Comparison of ENCODE assay signal across 8 cellular contexts in the genomic region with DNA sequence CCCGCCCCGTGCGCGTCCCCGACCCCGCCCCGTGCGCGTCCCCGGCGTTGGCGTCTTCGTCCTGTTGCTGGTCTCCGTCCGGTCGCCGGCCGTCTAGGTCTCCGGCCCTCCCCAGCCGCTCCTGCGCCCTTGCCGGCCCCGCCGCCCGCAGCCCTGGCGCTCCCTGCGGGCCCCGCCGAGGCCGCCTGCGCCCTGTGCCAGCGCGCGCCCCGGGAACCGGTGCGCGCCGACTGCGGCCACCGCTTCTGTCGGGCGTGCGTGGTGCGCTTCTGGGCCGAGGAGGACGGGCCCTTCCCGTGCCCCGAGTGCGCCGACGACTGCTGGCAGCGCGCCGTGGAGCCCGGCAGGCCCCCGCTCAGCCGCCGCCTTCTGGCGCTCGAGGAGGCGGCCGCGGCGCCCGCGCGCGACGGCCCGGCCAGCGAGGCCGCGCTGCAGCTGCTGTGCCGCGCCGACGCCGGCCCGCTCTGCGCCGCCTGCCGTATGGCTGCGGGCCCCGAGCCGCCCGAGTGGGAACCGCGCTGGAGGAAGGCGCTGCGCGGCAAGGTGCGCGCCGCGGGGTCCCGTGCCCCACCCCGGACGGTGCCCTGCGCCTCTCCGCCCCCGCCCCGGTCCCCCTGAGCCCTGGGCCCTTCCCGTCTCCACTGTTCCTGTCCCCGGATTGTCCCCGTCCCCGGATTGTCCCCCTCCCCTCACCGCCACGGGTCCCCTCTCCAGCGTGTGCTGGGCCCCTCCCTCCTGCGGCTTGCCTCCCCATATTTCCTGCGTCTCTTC. TPM values are rescaled to one million over a fixed set of nuclear protein-coding genes. Genes with fewer than 3 reads are reported as not detected.
DNase-seq lines count a peak whose midpoint lies in the region; ATAC-seq lines count a peak whose summit lies in the region.

A gene (plus strand): TSS at position 47 of the 771 bp plus-strand sequence.

- H3K27ac ChIP-seq in CD8-positive, alpha-beta memory T cell (ENCODE audit: low read depth, low read length), result peak within 1 kb of the TSS; percentile 100
- peak within 1 kb of the TSS; percentile 100 for H3K27ac ChIP-seq in duodenal mucosa (ENCODE audit: low read depth, low read length)

- H3K9me3 Mint-ChIP-seq in CD8-positive, alpha-beta memory T cell, result no peaks in the 10 kb centered on the region
- no peaks in the 10 kb centered on the region for H3K9me3 Mint-ChIP-seq in memory B cell

- POLR2A ChIA-PET in CD8-positive, alpha-beta memory T cell (lab: Charles Lee), result interaction anchor here (0.8 to 2.6 kb wide), 6 partner anchors 9 to 81 kb away, joined by 3 to 54 read pairs (median 14); a partner anchor contains a TSS

- ATAC-seq in GM19452 (IDR thresholded peaks at IDR 0.05; ENCODE audit: unreplicated experiment) (peak; percentile 67), HG03521 (IDR thresholded peaks at IDR 0.05; ENCODE audit: unreplicated experiment) (peak; percentile 60), memory B cell (ENCODE audit: low read depth) (peak; percentile 66)

- peak within 1 kb of the TSS; percentile 99 for H3K4me3 ChIP-seq in CD8-positive, alpha-beta memory T cell (ENCODE audit: low read length)
- H3K4me3 ChIP-seq in duodenal mucosa (ENCODE audit: low read depth in 1 of 2, low read length in 2 of 2), result peak within 1 kb of the TSS; percentile 99

- H3K4me3 Mint-ChIP-seq in CD8-positive, alpha-beta memory T cell, result peak within 1 kb of the TSS; percentile 95 to 99 (median 98)
- peak within 1 kb of the TSS; percentile 99 for H3K4me3 Mint-ChIP-seq in memory B cell

- H3K27me3 Mint-ChIP-seq in CD8-positive, alpha-beta memory T cell, result peaks cover 0 to 3% of the 10 kb centered on the region in 2 donors
- H3K27me3 Mint-ChIP-seq in memory B cell, result no peaks in the 10 kb centered on the region

- DNase-seq in CD8-positive, alpha-beta memory T cell, result peak in 4 of 5 donors; percentile 70 to 86 (median 75)
- peak; percentile 57 for DNase-seq in UCSD-AML1 (lab: John Stamatoyannopoulos, UW; ENCODE audit: unreplicated experiment)
- DNase-seq in memory B cell (ENCODE audit: low spot score in 2 of 2), result no peak
- peak; percentile 68 to 74 for DNase-seq in stimulated activated CD8-positive, alpha-beta memory T cell treated with anti-CD3 and anti-CD28 coated beads, Interleukin-2, amount 100 ng/mL, for 1 hour (ENCODE audit: low read depth in 2 of 2)
- no peak for DNase-seq in SHP77 (lab: John Stamatoyannopoulos, UW)

- H3K9me3 ChIP-seq in CD8-positive, alpha-beta memory T cell (ENCODE audit: low read length), result no peaks in the 10 kb centered on the region
- H3K9me3 ChIP-seq in duodenal mucosa (ENCODE audit: control insufficient read depth in 1 of 2, low read length in 2 of 2), result no peaks in the 10 kb centered on the region

- peaks cover 33 to 53% (median 34%) of the 10 kb centered on the region in 3 donors for H3K4me1 Mint-ChIP-seq in CD8-positive, alpha-beta memory T cell
- H3K4me1 Mint-ChIP-seq in memory B cell, result peaks cover 19% of the 10 kb centered on the region

- H3K36me3 ChIP-seq in CD8-positive, alpha-beta memory T cell (ENCODE audit: insufficient read depth, low read length), result peaks cover 13% of the 10 kb centered on the region
- H3K36me3 ChIP-seq in duodenal mucosa (ENCODE audit: control insufficient read depth in 1 of 2, insufficient read depth in 2 of 2, low read length in 2 of 2), result peaks cover 5 to 20% of the 10 kb centered on the region in 2 donors

- H3K36me3 Mint-ChIP-seq in CD8-positive, alpha-beta memory T cell, result peaks cover 0 to 43% (median 5%) of the 10 kb centered on the region in 3 donors
- peaks cover 16% of the 10 kb centered on the region for H3K36me3 Mint-ChIP-seq in memory B cell

- H3K9ac ChIP-seq in duodenal mucosa (ENCODE audit: low read depth in 1 of 2, low read length in 2 of 2), result peak within 1 kb of the TSS; percentile 92 to 97

- H3K4me1 ChIP-seq in CD8-positive, alpha-beta memory T cell (ENCODE audit: insufficient read depth, low read length), result peaks cover 24% of the 10 kb centered on the region
- peaks cover 14% of the 10 kb centered on the region in 2 donors for H3K4me1 ChIP-seq in duodenal mucosa (ENCODE audit: control insufficient read depth in 1 of 2, insufficient read depth in 2 of 2, low read length in 2 of 2)

- CTCF ChIA-PET in CD8-positive, alpha-beta memory T cell (lab: Charles Lee), result interaction anchor here (0.7 to 3.2 kb wide), 9 partner anchors 12 to 273 kb away, joined by 3 to 23 read pairs (median 8); a partner anchor contains a TSS

- no peaks in the 10 kb centered on the region for H3K27me3 ChIP-seq in CD8-positive, alpha-beta memory T cell (ENCODE audit: insufficient read depth, low read length, poor library complexity, severe bottlenecking)
- H3K27me3 ChIP-seq in duodenal mucosa (ENCODE audit: control insufficient read depth in 1 of 2, insufficient read depth in 2 of 2, low read length in 2 of 2), result no peaks in the 10 kb centered on the region

- H3K27ac Mint-ChIP-seq in CD8-positive, alpha-beta memory T cell, result peak within 1 kb of the TSS; percentile 100
- peak within 1 kb of the TSS; percentile 100 for H3K27ac Mint-ChIP-seq in memory B cell

RNA-seq across cellular contexts. Expression of the gene that starts here (rescaled TPM):
- 100 to 1,000 TPM; 128 to 129 TPM for total RNA-seq in CD8-positive, alpha-beta memory T cell
- 56.7 TPM for polyA plus RNA-seq in CD8-positive, alpha-beta memory T cell

Comparison
In these comparisons a context has a peak if more than half of its experiments do, and no peak if none do; other contexts are left out.
1. DNase-seq: peak in CD8-positive, alpha-beta memory T cell (4 of 5), UCSD-AML1 (single experiment) and stimulated activated CD8-positive, alpha-beta memory T cell treated with anti-CD3 and anti-CD28 coated beads, Interleukin-2, amount 100 ng/mL, for 1 hour (2 of 2); none in memory B cell (0 of 2) and SHP77 (0 of 2).
2. Peak in every context shown above with its lines, with median percentiles within 50 percentile points of each other: ATAC-seq.